17 cellular contexts compared by ENCODE assay signal in the genomic region with DNA sequence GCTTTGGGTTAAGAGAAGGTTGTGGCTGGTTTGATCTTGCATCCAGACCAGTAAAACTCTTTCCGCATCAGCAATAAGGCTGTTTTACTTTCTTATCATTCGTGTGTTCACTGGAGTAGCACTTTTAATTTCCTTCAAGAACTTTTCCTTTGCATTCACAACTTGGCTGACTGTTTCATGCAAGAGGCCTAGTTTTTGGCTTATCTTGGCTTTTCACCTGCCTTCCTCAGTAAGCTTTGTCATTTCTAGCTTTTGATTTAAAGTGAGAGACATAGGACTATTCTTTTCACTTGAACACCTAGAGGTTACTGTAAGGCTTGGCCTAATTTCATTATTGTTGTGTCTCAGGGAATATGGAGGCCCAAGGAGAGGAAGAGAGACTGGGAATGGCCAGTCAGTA.
A peak's percentile ranks its signal among the peaks of the same experiment; 100 is the strongest.
DNase-seq lines count a peak whose midpoint lies in the region; ATAC-seq, FAIRE-seq and TF ChIP-seq lines count a peak whose summit lies in the region.
"Had no signal": no experiment of that assay in that cellular context is flagged by ENCODE, and none has a peak within 500 bp of the region (broad histone marks: within the 10 kb centered on the region; RNA-seq: fewer than 3 reads in every experiment).

No MANE protein-coding gene starts in this region.

- intact Hi-C loops in uterus (cut with DNase I; ENCODE audit: low total_unique reads) (no loop called here), OCI-LY7 (cut with micrococcal nuclease; ENCODE audit: unreplicated experiment) (no loop called here)

- TF ChIP-seq CTCF in uterus (IDR thresholded peaks at IDR 0.05) (no peak), OCI-LY7 (conservative IDR thresholded peaks at IDR 0.05; ENCODE audit: low read length) (no peak)

- H3K4me1 Mint-ChIP-seq in memory B cell: peaks cover 19% of the 10 kb centered on the region
- H3K4me1 Mint-ChIP-seq: CD14-positive monocyte had no signal

- H3K27me3 Mint-ChIP-seq in memory B cell: no peaks in the 10 kb centered on the region
- H3K27me3 Mint-ChIP-seq: CD4-positive, alpha-beta memory T cell had no signal

- H3K27me3 ChIP-seq in Karpas-422 (ENCODE audit: low read length): no peaks in the 10 kb centered on the region
- H3K27me3 ChIP-seq in uterus: no peaks in the 10 kb centered on the region

- H3K9me3 Mint-ChIP-seq in memory B cell: no peaks in the 10 kb centered on the region
- H3K9me3 Mint-ChIP-seq: CD14-positive monocyte; CD4-positive, alpha-beta memory T cell had no signal

- H3K4me3 ChIP-seq in Karpas-422 (ENCODE audit: low read length): 0 out of 2 replicates have a peak overlapping the region, but pooled peaks have one; percentile 15
- no peak overlapping the region for H3K4me3 ChIP-seq in uterus
- no peak overlapping the region for H3K4me3 ChIP-seq in OCI-LY7 (ENCODE audit: low read depth, low read length, poor library complexity, severe bottlenecking)
- H3K4me3 ChIP-seq: HAP-1 had no signal

- H3K4me1 ChIP-seq in Karpas-422 (ENCODE audit: low read length): peaks cover 71% of the 10 kb centered on the region
- no peaks in the 10 kb centered on the region for H3K4me1 ChIP-seq in uterus
- no peaks in the 10 kb centered on the region for H3K4me1 ChIP-seq in OCI-LY7 (ENCODE audit: insufficient read depth, low read length, poor library complexity, severe bottlenecking)

- peak overlapping the region; percentile 70 for H3K27ac Mint-ChIP-seq in memory B cell
- H3K27ac Mint-ChIP-seq: CD14-positive monocyte had no signal

- DNase-seq in GM12892 (ENCODE audit: insufficient read length) (no peak), Karpas-422 (no peak), memory B cell (ENCODE audit: low spot score in 2 of 2) (no peak), uterus (no peak), OCI-LY7 (ENCODE audit: low spot score) (no peak)
- DNase-seq: ACHN; CD4-positive, alpha-beta memory T cell; DMS153; DMS79; GDM1 had no signal

- H3K4me2 ChIP-seq in Karpas-422 (ENCODE audit: low read depth, low read length, poor library complexity, severe bottlenecking) (peak overlapping the region; percentile 34), OCI-LY7 (ENCODE audit: low read length) (no peak overlapping the region)

- TF ChIP-seq POLR2A in GM12892 (IDR thresholded peaks at IDR 0.05; ENCODE audit: low read depth, low read length) (no peak), uterus (IDR thresholded peaks at IDR 0.05) (no peak)

- peaks cover 23% of the 10 kb centered on the region for H3K36me3 Mint-ChIP-seq in memory B cell

- H2AFZ ChIP-seq in Karpas-422 (ENCODE audit: low read length) (no peak overlapping the region), OCI-LY7 (ENCODE audit: low read length) (no peak overlapping the region)

- H3K9me3 ChIP-seq in Karpas-422 (ENCODE audit: low read length): no peaks in the 10 kb centered on the region
- no peaks in the 10 kb centered on the region for H3K9me3 ChIP-seq in uterus
- H3K9me3 ChIP-seq in OCI-LY7 (ENCODE audit: low read length): no peaks in the 10 kb centered on the region

- no peak overlapping the region for H3K4me3 Mint-ChIP-seq in memory B cell
- H3K4me3 Mint-ChIP-seq: CD14-positive monocyte; CD4-positive, alpha-beta memory T cell had no signal

- no peaks in the 10 kb centered on the region for H3K9me2 ChIP-seq in Karpas-422 (replicated peaks; ENCODE audit: insufficient read depth, low read length)
- H3K9me2 ChIP-seq in OCI-LY7 (ENCODE audit: insufficient read depth, low read length): no peaks in the 10 kb centered on the region

- H3K9ac ChIP-seq in Karpas-422 (ENCODE audit: low read length): peak overlapping the region; percentile 17; the same call in 1 of the 2 replicates

- H4K20me1 ChIP-seq in Karpas-422 (ENCODE audit: insufficient read depth, low read depth, low read length) (no peaks in the 10 kb centered on the region), OCI-LY7 (ENCODE audit: insufficient read depth, low read length) (no peaks in the 10 kb centered on the region)

- H3K79me2 ChIP-seq in Karpas-422 (ENCODE audit: low read length) (peaks cover 93% of the 10 kb centered on the region), OCI-LY7 (ENCODE audit: insufficient read depth, low read depth, low read length) (no peaks in the 10 kb centered on the region)

- peak; percentile 40 for FAIRE-seq in GM12892 (lab: Jason Lieb, UNC)
- FAIRE-seq: A204.1, H1 had no signal

- H3K27ac ChIP-seq in Karpas-422 (ENCODE audit: low read length): peak overlapping the region; percentile 88
- H3K27ac ChIP-seq in uterus: no peak overlapping the region
- no peak overlapping the region for H3K27ac ChIP-seq in OCI-LY7 (ENCODE audit: low read depth, low read length, poor library complexity, severe bottlenecking)
- H3K27ac ChIP-seq: HL-60 had no signal

- H3K36me3 ChIP-seq in Karpas-422 (ENCODE audit: insufficient read depth, low read length): peaks cover 29% of the 10 kb centered on the region
- no peaks in the 10 kb centered on the region for H3K36me3 ChIP-seq in uterus
- H3K36me3 ChIP-seq in OCI-LY7 (ENCODE audit: insufficient read depth, low read length): peaks cover 51% of the 10 kb centered on the region

- CTCF ChIA-PET in OCI-LY7 (lab: Charles Lee; ENCODE audit: unreplicated experiment): no interaction called here

- no TSS peak for BruUV-seq in OCI-LY7 (replicated peaks; lab: Mats Ljungman, UMichigan)

- ATAC-seq in memory B cell (ENCODE audit: low read depth) (no peak), GM21381 (IDR thresholded peaks at IDR 0.05; ENCODE audit: unreplicated experiment) (no peak), HG03378 (IDR thresholded peaks at IDR 0.05; ENCODE audit: unreplicated experiment) (no peak)

- POLR2A ChIA-PET in OCI-LY7 (lab: Charles Lee): interaction anchor here (1.2 kb wide), 1 partner anchor 12 kb away, joined by 3 read pairs; no protein-coding TSS in a partner anchor
